In the genomic region with DNA sequence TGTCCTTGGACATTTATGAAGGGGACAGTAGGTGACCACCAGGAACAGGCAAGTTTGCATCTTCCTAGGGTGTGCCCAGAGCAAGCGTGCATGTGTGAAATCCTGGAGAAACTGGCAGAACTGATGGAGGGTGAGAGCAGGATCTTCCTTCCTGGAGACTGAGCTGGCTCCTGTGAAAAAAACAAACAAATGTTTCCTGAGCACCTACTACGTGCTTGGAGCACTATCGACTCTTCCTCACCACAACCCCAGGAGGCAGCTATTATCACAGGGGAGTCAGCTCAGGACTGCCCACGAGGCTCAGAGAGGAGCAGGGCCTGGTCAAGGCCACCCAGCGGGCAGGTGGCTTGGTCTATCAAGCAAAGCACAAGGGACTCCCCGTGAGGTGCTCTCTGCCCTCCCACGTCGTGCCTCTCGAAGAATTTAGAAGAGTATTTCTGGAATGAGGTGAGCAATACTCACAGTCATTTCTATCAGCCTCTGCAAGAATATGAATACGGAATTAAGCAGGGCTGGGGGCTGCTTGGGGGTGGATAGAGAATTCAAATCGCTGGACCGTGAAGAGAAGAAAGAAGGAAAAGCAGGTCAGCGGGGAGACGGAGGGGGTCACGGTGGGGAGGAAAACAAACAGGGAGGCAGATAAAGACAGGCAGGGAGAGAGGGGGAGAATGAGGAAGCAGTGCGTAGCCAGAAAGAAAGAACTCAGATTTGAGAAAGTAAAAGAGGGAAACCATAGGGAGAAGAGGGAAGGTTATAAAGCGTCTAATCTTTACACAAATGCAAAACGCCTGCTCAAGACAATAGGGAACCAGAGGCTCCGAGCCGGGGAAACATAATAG, we compare ENCODE assay signal across 9 cellular contexts. TPM values are rescaled to one million over a fixed set of nuclear protein-coding genes. Genes with fewer than 3 reads are reported as not detected.
DNase-seq lines count a peak whose midpoint lies in the region; TF ChIP-seq lines count a peak whose summit lies in the region.
"Had no signal": no experiment of that assay in that cellular context is flagged by ENCODE, and none has a peak within 500 bp of the region (broad histone marks: within the 10 kb centered on the region; RNA-seq: fewer than 3 reads in every experiment).

No MANE protein-coding gene starts in this region.

- POLR2A ChIA-PET in activated CD4-positive, alpha-beta memory T cell treated with anti-CD3 and anti-CD28 coated beads for 36 hours (lab: Charles Lee) = no interaction called here
- POLR2A ChIA-PET in activated CD4-positive, alpha-beta memory T cell treated with anti-CD3 and anti-CD28 coated beads, Interleukin-2, amount 10 ng/mL, durations not matched to agents 7 days and 5 days (lab: Charles Lee) = no interaction called here

- H3K9me3 Mint-ChIP-seq in activated CD4-positive, alpha-beta memory T cell treated with anti-CD3 and anti-CD28 coated beads for 36 hours = no peaks in the 10 kb centered on the region
- no peaks in the 10 kb centered on the region for H3K9me3 Mint-ChIP-seq in activated CD4-positive, alpha-beta memory T cell treated with anti-CD3 and anti-CD28 coated beads, Interleukin-2, amount 10 ng/mL, durations not matched to agents 7 days and 5 days
- H3K9me3 Mint-ChIP-seq: CD4-positive, alpha-beta T cell had no signal

- intact Hi-C loops in activated CD4-positive, alpha-beta memory T cell treated with anti-CD3 and anti-CD28 coated beads for 36 hours (cut with micrococcal nuclease) = no loop called here
- intact Hi-C loops in spleen (cut with DNase I; ENCODE audit: low total_unique reads) = no loop called here

- no peak for TF ChIP-seq POLR2A in spleen (IDR thresholded peaks at IDR 0.05)

- DNase-seq in activated CD4-positive, alpha-beta memory T cell treated with anti-CD3 and anti-CD28 coated beads for 36 hours = peak; percentile 40
- DNase-seq in activated CD4-positive, alpha-beta memory T cell treated with anti-CD3 and anti-CD28 coated beads, Interleukin-2, amount 10 ng/mL, durations not matched to agents 7 days and 5 days = no peak
- DNase-seq in NCI-H226 (peak; percentile 63), glomerular visceral epithelial cell (ENCODE audit: extremely low spot score) (peak; percentile 96), spleen (peak; percentile 55), amniotic stem cell (lab: John Stamatoyannopoulos, UW) (no peak), UCSD-AML1 (lab: John Stamatoyannopoulos, UW; ENCODE audit: unreplicated experiment) (no peak), mucosa of gallbladder (ENCODE audit: low spot score) (no peak)
- DNase-seq: CD4-positive, alpha-beta T cell had no signal

- H3K36me3 Mint-ChIP-seq in activated CD4-positive, alpha-beta memory T cell treated with anti-CD3 and anti-CD28 coated beads for 36 hours = no peaks in the 10 kb centered on the region
- H3K36me3 Mint-ChIP-seq in activated CD4-positive, alpha-beta memory T cell treated with anti-CD3 and anti-CD28 coated beads, Interleukin-2, amount 10 ng/mL, durations not matched to agents 7 days and 5 days (ENCODE audit: low read depth) = no peaks in the 10 kb centered on the region

- H3K27me3 Mint-ChIP-seq in activated CD4-positive, alpha-beta memory T cell treated with anti-CD3 and anti-CD28 coated beads for 36 hours = peaks cover 29% of the 10 kb centered on the region
- peaks cover 23% of the 10 kb centered on the region for H3K27me3 Mint-ChIP-seq in activated CD4-positive, alpha-beta memory T cell treated with anti-CD3 and anti-CD28 coated beads, Interleukin-2, amount 10 ng/mL, durations not matched to agents 7 days and 5 days

- peaks cover 0 to 44% (median 0%) of the 10 kb centered on the region in 7 donors for H3K27me3 ChIP-seq in spleen (replicated peaks in 1 of 7)

- TF ChIP-seq CTCF in spleen (IDR thresholded peaks at IDR 0.05 in 8 of 11, conservative IDR thresholded peaks at IDR 0.05 in 3 of 11) = no peak

- no peak overlapping the region for H3K4me3 ChIP-seq in spleen

- no peak overlapping the region for H3K27ac Mint-ChIP-seq in activated CD4-positive, alpha-beta memory T cell treated with anti-CD3 and anti-CD28 coated beads for 36 hours
- no peak overlapping the region for H3K27ac Mint-ChIP-seq in activated CD4-positive, alpha-beta memory T cell treated with anti-CD3 and anti-CD28 coated beads, Interleukin-2, amount 10 ng/mL, durations not matched to agents 7 days and 5 days
- H3K27ac Mint-ChIP-seq: CD4-positive, alpha-beta T cell had no signal

- peaks cover 16% of the 10 kb centered on the region for H3K4me1 Mint-ChIP-seq in activated CD4-positive, alpha-beta memory T cell treated with anti-CD3 and anti-CD28 coated beads for 36 hours (ENCODE audit: low read depth)
- H3K4me1 Mint-ChIP-seq in activated CD4-positive, alpha-beta memory T cell treated with anti-CD3 and anti-CD28 coated beads, Interleukin-2, amount 10 ng/mL, durations not matched to agents 7 days and 5 days = peaks cover 14% of the 10 kb centered on the region

- H3K9me3 ChIP-seq in spleen = no peaks in the 10 kb centered on the region

- 32 to 36% (median 33%) methylated on average over 20 of the region's 20 CpGs for WGBS in spleen, 5 donors

- no peak overlapping the region for H3K4me3 Mint-ChIP-seq in activated CD4-positive, alpha-beta memory T cell treated with anti-CD3 and anti-CD28 coated beads for 36 hours
- H3K4me3 Mint-ChIP-seq in activated CD4-positive, alpha-beta memory T cell treated with anti-CD3 and anti-CD28 coated beads, Interleukin-2, amount 10 ng/mL, durations not matched to agents 7 days and 5 days = no peak overlapping the region
- H3K4me3 Mint-ChIP-seq: CD4-positive, alpha-beta T cell had no signal

- H3K4me1 ChIP-seq in spleen = peaks cover 10 to 37% (median 23%) of the 10 kb centered on the region in 6 donors

- no peaks in the 10 kb centered on the region for H3K36me3 ChIP-seq in spleen

- CTCF ChIA-PET in activated CD4-positive, alpha-beta memory T cell treated with anti-CD3 and anti-CD28 coated beads for 36 hours (lab: Charles Lee) = no interaction called here
- CTCF ChIA-PET in activated CD4-positive, alpha-beta memory T cell treated with anti-CD3 and anti-CD28 coated beads, Interleukin-2, amount 10 ng/mL, durations not matched to agents 7 days and 5 days (lab: Charles Lee) = no interaction called here

- H3K27ac ChIP-seq in spleen = peak overlapping the region in 1 of 8 donors; percentile 54

RNA-seq across cellular contexts. Expression of a gene that starts 1.8 kb away (rescaled TPM):
- total RNA-seq in activated CD4-positive, alpha-beta memory T cell treated with anti-CD3 and anti-CD28 coated beads for 36 hours = not detected
- not detected for total RNA-seq in activated CD4-positive, alpha-beta memory T cell treated with anti-CD3 and anti-CD28 coated beads, Interleukin-2, amount 10 ng/mL, durations not matched to agents 7 days and 5 days
- total RNA-seq in spleen (not detected), mucosa of gallbladder (0.83 TPM)
- polyA plus RNA-seq in spleen = not detected
- total RNA-seq: CD4-positive, alpha-beta T cell had no signal

Comparison
In these comparisons a context has a peak if more than half of its experiments do, and no peak if none do; other contexts are left out.
1. DNase-seq: peak in activated CD4-positive, alpha-beta memory T cell treated with anti-CD3 and anti-CD28 coated beads for 36 hours (single experiment), NCI-H226 (single experiment), glomerular visceral epithelial cell (single experiment) and spleen (single experiment); none in activated CD4-positive, alpha-beta memory T cell treated with anti-CD3 and anti-CD28 coated beads, Interleukin-2, amount 10 ng/mL, durations not matched to agents 7 days and 5 days (single experiment), amniotic stem cell (single experiment), UCSD-AML1 (single experiment) and mucosa of gallbladder (single experiment).